8 cellular contexts compared by ENCODE assay signal in genomic region chr2:86337235-86338099, GRCh38. TPM values are rescaled to one million over a fixed set of nuclear protein-coding genes. Genes with fewer than 3 reads are reported as not detected.
DNase-seq lines count a peak whose midpoint lies in the region; ATAC-seq and TF ChIP-seq lines count a peak whose summit lies in the region.

Gene REEP1 (minus strand): TSS chr2:86337626. CDS start chr2:86337510, 116 bp downstream.

- H3K4me3 Mint-ChIP-seq in activated T-helper 1 cell treated with anti-CD3 and anti-CD28 coated beads, Interleukin-12 subunit alpha, Interleukin-12 subunit beta, Interleukin-2, Interleukin-4 antibody, amounts not matched to agents 30 ng/mL and 10 ng/mL and 1 ng/mL, durations not matched to agents 14 hours and 24 hours and 36 hours = peak within 1 kb of the TSS; percentile 76
- peak within 1 kb of the TSS; percentile 77 for H3K4me3 Mint-ChIP-seq in osteocyte (ENCODE audit: unreplicated experiment)

- H3K27ac Mint-ChIP-seq in activated T-helper 1 cell treated with anti-CD3 and anti-CD28 coated beads, Interleukin-12 subunit alpha, Interleukin-12 subunit beta, Interleukin-2, Interleukin-4 antibody, amounts not matched to agents 30 ng/mL and 10 ng/mL and 1 ng/mL, durations not matched to agents 14 hours and 24 hours and 36 hours = no peak within 1 kb of the TSS
- no peak within 1 kb of the TSS for H3K27ac Mint-ChIP-seq in osteocyte (ENCODE audit: unreplicated experiment)

- peak; percentile 82 for ATAC-seq in Right ventricle myocardium inferior
- no peak for ATAC-seq in HG03460 (IDR thresholded peaks at IDR 0.05; ENCODE audit: unreplicated experiment)
- no peak for ATAC-seq in GM18520 (IDR thresholded peaks at IDR 0.05; ENCODE audit: unreplicated experiment)

- peaks cover 10% of the 10 kb centered on the region for H3K4me1 Mint-ChIP-seq in activated T-helper 1 cell treated with anti-CD3 and anti-CD28 coated beads, Interleukin-12 subunit alpha, Interleukin-12 subunit beta, Interleukin-2, Interleukin-4 antibody, amounts not matched to agents 30 ng/mL and 10 ng/mL and 1 ng/mL, durations not matched to agents 14 hours and 24 hours and 36 hours (ENCODE audit: low read depth)
- peaks cover 11% of the 10 kb centered on the region for H3K4me1 Mint-ChIP-seq in osteocyte (ENCODE audit: unreplicated experiment)

- H3K27me3 Mint-ChIP-seq in activated T-helper 1 cell treated with anti-CD3 and anti-CD28 coated beads, Interleukin-12 subunit alpha, Interleukin-12 subunit beta, Interleukin-2, Interleukin-4 antibody, amounts not matched to agents 30 ng/mL and 10 ng/mL and 1 ng/mL, durations not matched to agents 14 hours and 24 hours and 36 hours (ENCODE audit: insufficient read depth) = peaks cover 69% of the 10 kb centered on the region
- peaks cover 76% of the 10 kb centered on the region for H3K27me3 Mint-ChIP-seq in osteocyte (ENCODE audit: unreplicated experiment)

- H3K9me3 Mint-ChIP-seq in activated T-helper 1 cell treated with anti-CD3 and anti-CD28 coated beads, Interleukin-12 subunit alpha, Interleukin-12 subunit beta, Interleukin-2, Interleukin-4 antibody, amounts not matched to agents 30 ng/mL and 10 ng/mL and 1 ng/mL, durations not matched to agents 14 hours and 24 hours and 36 hours = peaks cover 11% of the 10 kb centered on the region
- peaks cover 15% of the 10 kb centered on the region for H3K9me3 Mint-ChIP-seq in osteocyte (ENCODE audit: unreplicated experiment)

- peak; percentile 23 for DNase-seq in EH (ENCODE audit: low read depth)
- DNase-seq in HuH-7 (ENCODE audit: low spot score) = peak; percentile 40
- no peak for DNase-seq in activated T-helper 1 cell treated with anti-CD3 and anti-CD28 coated beads, Interleukin-12 subunit alpha, Interleukin-12 subunit beta, Interleukin-2, Interleukin-4 antibody, amounts not matched to agents 30 ng/mL and 10 ng/mL and 1 ng/mL, durations not matched to agents 14 hours and 24 hours and 36 hours (ENCODE audit: low spot score)
- DNase-seq in Right ventricle myocardium inferior (ENCODE audit: missing footprints) = peak; percentile 68
- DNase-seq in osteocyte (ENCODE audit: extremely low spot score, unreplicated experiment) = peak; percentile 81
- no peak for DNase-seq in T1000 (lab: John Stamatoyannopoulos, UW)

- intact Hi-C loops in activated T-helper 1 cell treated with anti-CD3 and anti-CD28 coated beads, Interleukin-12 subunit alpha, Interleukin-12 subunit beta, Interleukin-2, Interleukin-4 antibody, amounts not matched to agents 30 ng/mL and 10 ng/mL and 1 ng/mL, durations not matched to agents 14 hours and 24 hours and 36 hours (cut with micrococcal nuclease) = loop anchor here (2.0 kb wide), 1 partner anchor 285 kb away; the partner anchor contains the start of gene RNF103
- intact Hi-C loops in Right ventricle myocardium inferior (cut with DNase I) = loop anchor here (5.0 kb wide), 1 partner anchor 35 kb away; no protein-coding TSS in a partner anchor

- H3K36me3 Mint-ChIP-seq in activated T-helper 1 cell treated with anti-CD3 and anti-CD28 coated beads, Interleukin-12 subunit alpha, Interleukin-12 subunit beta, Interleukin-2, Interleukin-4 antibody, amounts not matched to agents 30 ng/mL and 10 ng/mL and 1 ng/mL, durations not matched to agents 14 hours and 24 hours and 36 hours (ENCODE audit: low read depth) = no peaks in the 10 kb centered on the region
- no peaks in the 10 kb centered on the region for H3K36me3 Mint-ChIP-seq in osteocyte (ENCODE audit: unreplicated experiment)

- TF ChIP-seq CTCF in osteocyte (IDR thresholded peaks at IDR 0.05) = no peak

RNA-seq across cellular contexts. Expression of gene REEP1, which starts in this region (rescaled TPM):
- 0.26 and 0.81 TPM in 2 replicates for total RNA-seq in activated T-helper 1 cell treated with anti-CD3 and anti-CD28 coated beads, Interleukin-12 subunit alpha, Interleukin-12 subunit beta, Interleukin-2, Interleukin-4 antibody, amounts not matched to agents 30 ng/mL and 10 ng/mL and 1 ng/mL, durations not matched to agents 14 hours and 24 hours and 36 hours
- total RNA-seq in Right ventricle myocardium inferior = 23.6 TPM
- 0.16 TPM in 1 of 2 replicates, not detected in the other for total RNA-seq in osteocyte

Comparison
In these comparisons a context has a peak if more than half of its experiments do, and no peak if none do; other contexts are left out.
1. RNA of gene REEP1 (total RNA-seq): 23.6 TPM in Right ventricle myocardium inferior (single experiment); 0.26 to 0.81 TPM in activated T-helper 1 cell treated with anti-CD3 and anti-CD28 coated beads, Interleukin-12 subunit alpha, Interleukin-12 subunit beta, Interleukin-2, Interleukin-4 antibody, amounts not matched to agents 30 ng/mL and 10 ng/mL and 1 ng/mL, durations not matched to agents 14 hours and 24 hours and 36 hours and 0.16 TPM in osteocyte; every median in the first group is over 10 times any median in the second.
2. Peak in DNase-seq in osteocyte; RNA of the gene not detected or under 1 TPM.
3. DNase-seq: peak in EH (single experiment), HuH-7 (single experiment) and Right ventricle myocardium inferior (single experiment); none in activated T-helper 1 cell treated with anti-CD3 and anti-CD28 coated beads, Interleukin-12 subunit alpha, Interleukin-12 subunit beta, Interleukin-2, Interleukin-4 antibody, amounts not matched to agents 30 ng/mL and 10 ng/mL and 1 ng/mL, durations not matched to agents 14 hours and 24 hours and 36 hours (single experiment) and T1000 (single experiment).